In the genomic region with DNA sequence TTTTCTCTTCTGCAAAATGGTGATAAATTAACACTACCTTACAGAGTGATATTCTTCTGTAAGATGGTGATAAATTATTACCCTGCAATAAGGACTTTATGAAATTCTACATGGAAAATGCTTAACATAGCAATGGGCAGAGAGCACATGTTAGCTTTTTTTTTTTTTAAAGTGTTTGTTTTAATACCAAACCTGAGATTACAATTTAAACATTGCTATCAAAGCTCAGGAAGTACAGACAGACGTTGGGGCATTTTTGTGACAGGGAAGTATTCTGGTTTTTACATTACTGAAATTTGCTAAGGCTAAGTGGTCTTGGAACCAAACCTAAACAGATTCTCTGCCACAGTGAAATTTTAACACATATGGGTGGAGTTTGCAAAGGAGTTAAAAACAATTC, we compare ENCODE assay signal across 1 cellular context.
A peak's percentile ranks its signal among the peaks of the same experiment; 100 is the strongest.
TF ChIP-seq lines count a peak whose summit lies in the region.

No MANE protein-coding gene starts in this region.

TF ChIP-seq in HepG2, 621 proteins besides CTCF, POLR2A, EP300 and RAD21 (continued from another document):
- TF ChIP-seq, protein P1, sequence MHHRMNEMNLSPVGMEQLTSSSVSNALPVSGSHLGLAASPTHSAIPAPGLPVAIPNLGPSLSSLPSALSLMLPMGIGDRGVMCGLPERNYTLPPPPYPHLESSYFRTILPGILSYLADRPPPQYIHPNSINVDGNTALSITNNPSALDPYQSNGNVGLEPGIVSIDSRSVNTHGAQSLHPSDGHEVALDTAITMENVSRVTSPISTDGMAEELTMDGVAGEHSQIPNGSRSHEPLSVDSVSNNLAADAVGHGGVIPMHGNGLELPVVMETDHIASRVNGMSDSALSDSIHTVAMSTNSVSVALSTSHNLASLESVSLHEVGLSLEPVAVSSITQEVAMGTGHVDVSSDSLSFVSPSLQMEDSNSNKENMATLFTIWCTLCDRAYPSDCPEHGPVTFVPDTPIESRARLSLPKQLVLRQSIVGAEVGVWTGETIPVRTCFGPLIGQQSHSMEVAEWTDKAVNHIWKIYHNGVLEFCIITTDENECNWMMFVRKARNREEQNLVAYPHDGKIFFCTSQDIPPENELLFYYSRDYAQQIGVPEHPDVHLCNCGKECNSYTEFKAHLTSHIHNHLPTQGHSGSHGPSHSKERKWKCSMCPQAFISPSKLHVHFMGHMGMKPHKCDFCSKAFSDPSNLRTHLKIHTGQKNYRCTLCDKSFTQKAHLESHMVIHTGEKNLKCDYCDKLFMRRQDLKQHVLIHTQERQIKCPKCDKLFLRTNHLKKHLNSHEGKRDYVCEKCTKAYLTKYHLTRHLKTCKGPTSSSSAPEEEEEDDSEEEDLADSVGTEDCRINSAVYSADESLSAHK (CRISPR knock-in tag; IDR thresholded peaks at IDR 0.05; ENCODE audit: borderline replicate concordance), result no peak
- TF ChIP-seq JARID2 (CRISPR knock-in tag; IDR thresholded peaks at IDR 0.05; ENCODE audit: insufficient replicate concordance) (no peak), SNRNP70 (IDR thresholded peaks at IDR 0.05; ENCODE audit: low read depth, low read length) (no peak), ZNF274 (CRISPR knock-in tag; IDR thresholded peaks at IDR 0.05) (no peak), ZNF234 (CRISPR knock-in tag; conservative IDR thresholded peaks at IDR 0.05) (no peak), PTBP1 (IDR thresholded peaks at IDR 0.05; ENCODE audit: low read depth, low read length, poor library complexity, severe bottlenecking) (no peak), MTA3 (CRISPR knock-in tag; IDR thresholded peaks at IDR 0.05) (no peak), ZNF260 (CRISPR knock-in tag; IDR thresholded peaks at IDR 0.05; ENCODE audit: borderline replicate concordance, low read depth) (no peak), RARA (CRISPR knock-in tag; IDR thresholded peaks at IDR 0.05) (no peak), ETV5 (CRISPR knock-in tag; IDR thresholded peaks at IDR 0.05; ENCODE audit: borderline replicate concordance) (peak; percentile 18; the same call in 1 of the 2 replicates), ZFP90 (CRISPR knock-in tag; IDR thresholded peaks at IDR 0.05; ENCODE audit: borderline replicate concordance) (no peak), ZKSCAN8 (CRISPR knock-in tag; IDR thresholded peaks at IDR 0.05; ENCODE audit: borderline replicate concordance) (no peak)
- TF ChIP-seq, protein P2, sequence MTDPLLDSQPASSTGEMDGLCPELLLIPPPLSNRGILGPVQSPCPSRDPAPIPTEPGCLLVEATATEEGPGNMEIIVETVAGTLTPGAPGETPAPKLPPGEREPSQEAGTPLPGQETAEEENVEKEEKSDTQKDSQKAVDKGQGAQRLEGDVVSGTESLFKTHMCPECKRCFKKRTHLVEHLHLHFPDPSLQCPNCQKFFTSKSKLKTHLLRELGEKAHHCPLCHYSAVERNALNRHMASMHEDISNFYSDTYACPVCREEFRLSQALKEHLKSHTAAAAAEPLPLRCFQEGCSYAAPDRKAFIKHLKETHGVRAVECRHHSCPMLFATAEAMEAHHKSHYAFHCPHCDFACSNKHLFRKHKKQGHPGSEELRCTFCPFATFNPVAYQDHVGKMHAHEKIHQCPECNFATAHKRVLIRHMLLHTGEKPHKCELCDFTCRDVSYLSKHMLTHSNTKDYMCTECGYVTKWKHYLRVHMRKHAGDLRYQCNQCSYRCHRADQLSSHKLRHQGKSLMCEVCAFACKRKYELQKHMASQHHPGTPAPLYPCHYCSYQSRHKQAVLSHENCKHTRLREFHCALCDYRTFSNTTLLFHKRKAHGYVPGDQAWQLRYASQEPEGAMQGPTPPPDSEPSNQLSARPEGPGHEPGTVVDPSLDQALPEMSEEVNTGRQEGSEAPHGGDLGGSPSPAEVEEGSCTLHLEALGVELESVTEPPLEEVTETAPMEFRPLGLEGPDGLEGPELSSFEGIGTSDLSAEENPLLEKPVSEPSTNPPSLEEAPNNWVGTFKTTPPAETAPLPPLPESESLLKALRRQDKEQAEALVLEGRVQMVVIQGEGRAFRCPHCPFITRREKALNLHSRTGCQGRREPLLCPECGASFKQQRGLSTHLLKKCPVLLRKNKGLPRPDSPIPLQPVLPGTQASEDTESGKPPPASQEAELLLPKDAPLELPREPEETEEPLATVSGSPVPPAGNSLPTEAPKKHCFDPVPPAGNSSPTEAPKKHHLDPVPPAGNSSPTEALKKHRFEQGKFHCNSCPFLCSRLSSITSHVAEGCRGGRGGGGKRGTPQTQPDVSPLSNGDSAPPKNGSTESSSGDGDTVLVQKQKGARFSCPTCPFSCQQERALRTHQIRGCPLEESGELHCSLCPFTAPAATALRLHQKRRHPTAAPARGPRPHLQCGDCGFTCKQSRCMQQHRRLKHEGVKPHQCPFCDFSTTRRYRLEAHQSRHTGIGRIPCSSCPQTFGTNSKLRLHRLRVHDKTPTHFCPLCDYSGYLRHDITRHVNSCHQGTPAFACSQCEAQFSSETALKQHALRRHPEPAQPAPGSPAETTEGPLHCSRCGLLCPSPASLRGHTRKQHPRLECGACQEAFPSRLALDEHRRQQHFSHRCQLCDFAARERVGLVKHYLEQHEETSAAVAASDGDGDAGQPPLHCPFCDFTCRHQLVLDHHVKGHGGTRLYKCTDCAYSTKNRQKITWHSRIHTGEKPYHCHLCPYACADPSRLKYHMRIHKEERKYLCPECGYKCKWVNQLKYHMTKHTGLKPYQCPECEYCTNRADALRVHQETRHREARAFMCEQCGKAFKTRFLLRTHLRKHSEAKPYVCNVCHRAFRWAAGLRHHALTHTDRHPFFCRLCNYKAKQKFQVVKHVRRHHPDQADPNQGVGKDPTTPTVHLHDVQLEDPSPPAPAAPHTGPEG (CRISPR knock-in tag; IDR thresholded peaks at IDR 0.05), result no peak
- TF ChIP-seq, protein P3, sequence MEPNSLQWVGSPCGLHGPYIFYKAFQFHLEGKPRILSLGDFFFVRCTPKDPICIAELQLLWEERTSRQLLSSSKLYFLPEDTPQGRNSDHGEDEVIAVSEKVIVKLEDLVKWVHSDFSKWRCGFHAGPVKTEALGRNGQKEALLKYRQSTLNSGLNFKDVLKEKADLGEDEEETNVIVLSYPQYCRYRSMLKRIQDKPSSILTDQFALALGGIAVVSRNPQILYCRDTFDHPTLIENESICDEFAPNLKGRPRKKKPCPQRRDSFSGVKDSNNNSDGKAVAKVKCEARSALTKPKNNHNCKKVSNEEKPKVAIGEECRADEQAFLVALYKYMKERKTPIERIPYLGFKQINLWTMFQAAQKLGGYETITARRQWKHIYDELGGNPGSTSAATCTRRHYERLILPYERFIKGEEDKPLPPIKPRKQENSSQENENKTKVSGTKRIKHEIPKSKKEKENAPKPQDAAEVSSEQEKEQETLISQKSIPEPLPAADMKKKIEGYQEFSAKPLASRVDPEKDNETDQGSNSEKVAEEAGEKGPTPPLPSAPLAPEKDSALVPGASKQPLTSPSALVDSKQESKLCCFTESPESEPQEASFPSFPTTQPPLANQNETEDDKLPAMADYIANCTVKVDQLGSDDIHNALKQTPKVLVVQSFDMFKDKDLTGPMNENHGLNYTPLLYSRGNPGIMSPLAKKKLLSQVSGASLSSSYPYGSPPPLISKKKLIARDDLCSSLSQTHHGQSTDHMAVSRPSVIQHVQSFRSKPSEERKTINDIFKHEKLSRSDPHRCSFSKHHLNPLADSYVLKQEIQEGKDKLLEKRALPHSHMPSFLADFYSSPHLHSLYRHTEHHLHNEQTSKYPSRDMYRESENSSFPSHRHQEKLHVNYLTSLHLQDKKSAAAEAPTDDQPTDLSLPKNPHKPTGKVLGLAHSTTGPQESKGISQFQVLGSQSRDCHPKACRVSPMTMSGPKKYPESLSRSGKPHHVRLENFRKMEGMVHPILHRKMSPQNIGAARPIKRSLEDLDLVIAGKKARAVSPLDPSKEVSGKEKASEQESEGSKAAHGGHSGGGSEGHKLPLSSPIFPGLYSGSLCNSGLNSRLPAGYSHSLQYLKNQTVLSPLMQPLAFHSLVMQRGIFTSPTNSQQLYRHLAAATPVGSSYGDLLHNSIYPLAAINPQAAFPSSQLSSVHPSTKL (CRISPR knock-in tag; IDR thresholded peaks at IDR 0.05), result peak; percentile 57; the same call in 1 of the 2 replicates
